In genomic region chr22:36965716-36966115, GRCh38 we compare ENCODE assay signal across 18 cellular contexts. TPM values are rescaled to one million over a fixed set of nuclear protein-coding genes. Genes with fewer than 3 reads are reported as not detected.
"Had no signal": no experiment of that assay in that cellular context is flagged by ENCODE, and none has a peak within 500 bp of the region (broad histone marks: within the 10 kb centered on the region; RNA-seq: fewer than 3 reads in every experiment).

No MANE protein-coding gene starts in this region.

- H3K36me3 Mint-ChIP-seq: activated naive CD4-positive, alpha-beta T cell treated with anti-CD3 and anti-CD28 coated beads, Interleukin-2, amount 10 ng/mL, durations not matched to agents 7 days and 5 days; stimulated activated memory B cell treated with anti-CD40 and anti-IgM and Interleukin-4, amounts not matched to agents 10 μg/mL and 1 μg/mL and 100 μg/mL, for 72 hours had no signal

- DNase-seq: activated CD4-positive, CD25-positive, alpha-beta regulatory T cell treated with anti-CD3 and anti-CD28 coated beads, Interleukin-2, amount 50 U/mL, for 72 hours; activated naive CD4-positive, alpha-beta T cell treated with anti-CD3 and anti-CD28 coated beads, Interleukin-2, amount 10 ng/mL, durations not matched to agents 7 days and 5 days; cerebellar nuclear complex; dermis blood vessel endothelial cell; foreskin melanocyte; kidney glomerular epithelial cell; left ventricle myocardium superior; mesendoderm; ovary; sigmoid colon; spleen; substantia nigra had no signal

- H3K9me3 Mint-ChIP-seq: activated naive CD4-positive, alpha-beta T cell treated with anti-CD3 and anti-CD28 coated beads, Interleukin-2, amount 10 ng/mL, durations not matched to agents 7 days and 5 days; stimulated activated memory B cell treated with anti-CD40 and anti-IgM and Interleukin-4, amounts not matched to agents 10 μg/mL and 1 μg/mL and 100 μg/mL, for 72 hours had no signal

- ATAC-seq: left ventricle myocardium superior; stimulated activated memory B cell treated with anti-CD40 and anti-IgM and Interleukin-4, amounts not matched to agents 10 μg/mL and 1 μg/mL and 100 μg/mL, for 72 hours had no signal

- H3K27me3 Mint-ChIP-seq: stimulated activated memory B cell treated with anti-CD40 and anti-IgM and Interleukin-4, amounts not matched to agents 10 μg/mL and 1 μg/mL and 100 μg/mL, for 72 hours had no signal

- H3K4me3 ChIP-seq: ascending aorta, breast epithelium, ovary, sigmoid colon, spleen, tibial nerve, vagina had no signal

- H3K4me1 Mint-ChIP-seq: activated naive CD4-positive, alpha-beta T cell treated with anti-CD3 and anti-CD28 coated beads, Interleukin-2, amount 10 ng/mL, durations not matched to agents 7 days and 5 days; stimulated activated memory B cell treated with anti-CD40 and anti-IgM and Interleukin-4, amounts not matched to agents 10 μg/mL and 1 μg/mL and 100 μg/mL, for 72 hours had no signal

- H3K4me3 Mint-ChIP-seq: activated naive CD4-positive, alpha-beta T cell treated with anti-CD3 and anti-CD28 coated beads, Interleukin-2, amount 10 ng/mL, durations not matched to agents 7 days and 5 days; stimulated activated memory B cell treated with anti-CD40 and anti-IgM and Interleukin-4, amounts not matched to agents 10 μg/mL and 1 μg/mL and 100 μg/mL, for 72 hours had no signal

- H3K27ac Mint-ChIP-seq: activated naive CD4-positive, alpha-beta T cell treated with anti-CD3 and anti-CD28 coated beads, Interleukin-2, amount 10 ng/mL, durations not matched to agents 7 days and 5 days; stimulated activated memory B cell treated with anti-CD40 and anti-IgM and Interleukin-4, amounts not matched to agents 10 μg/mL and 1 μg/mL and 100 μg/mL, for 72 hours had no signal

RNA-seq across cellular contexts. Expression of gene CSF2RB, which starts 52.3 kb away (rescaled TPM):
- total RNA-seq: fibroblast of lung had no signal
